In genomic region chr9:81669011-81669739, GRCh38 we compare ENCODE assay signal across 15 cellular contexts. TPM values are rescaled to one million over a fixed set of nuclear protein-coding genes. Genes with fewer than 3 reads are reported as not detected.
DNase-seq lines count a peak whose midpoint lies in the region; ATAC-seq and TF ChIP-seq lines count a peak whose summit lies in the region.
"Had no signal": no experiment of that assay in that cellular context is flagged by ENCODE, and none has a peak within 500 bp of the region (broad histone marks: within the 10 kb centered on the region; RNA-seq: fewer than 3 reads in every experiment).

No MANE protein-coding gene starts in this region.

- in situ Hi-C loops in ACHN (cut with HindIII; ENCODE audit: low pct_ligation_motif_present, low pct_unique_long_range_greater_than_20kb, low sequenced_read_pairs), result no loop called here

- no peak overlapping the region for H3K18ac ChIP-seq in mesenchymal stem cell (ENCODE audit: low read depth in 1 of 2, low read length in 2 of 2)

- peaks cover 39% of the 10 kb centered on the region for H3K79me1 ChIP-seq in mesenchymal stem cell (replicated peaks; ENCODE audit: low read length, poor library complexity, severe bottlenecking)

- peak overlapping the region in 1 of 2 experiments; percentile 30 for H3K4me3 ChIP-seq in mesenchymal stem cell (ENCODE audit: insufficient read depth in 1 of 2, low read depth in 1 of 2, low read length in 2 of 2)

- H3K4me2 ChIP-seq in mesenchymal stem cell (ENCODE audit: low read length, poor library complexity, severe bottlenecking), result no peak overlapping the region

- no peak overlapping the region for H2BK12ac ChIP-seq in mesenchymal stem cell (ENCODE audit: low read length in 2 of 2)

- H3K9me3 Mint-ChIP-seq in brain, result no peaks in the 10 kb centered on the region
- H3K9me3 Mint-ChIP-seq in stimulated activated memory B cell treated with anti-CD40 and anti-IgM and Interleukin-4, amounts not matched to agents 10 μg/mL and 1 μg/mL and 100 μg/mL, for 72 hours, result no peaks in the 10 kb centered on the region
- H3K9me3 Mint-ChIP-seq: mesothelial cell of epicardium had no signal

- no peak overlapping the region for H2BK120ac ChIP-seq in mesenchymal stem cell (ENCODE audit: low read depth, low read length)

- H3K4me1 Mint-ChIP-seq in brain, result peaks cover 91% of the 10 kb centered on the region
- peaks cover 81% of the 10 kb centered on the region for H3K4me1 Mint-ChIP-seq in stimulated activated memory B cell treated with anti-CD40 and anti-IgM and Interleukin-4, amounts not matched to agents 10 μg/mL and 1 μg/mL and 100 μg/mL, for 72 hours
- H3K4me1 Mint-ChIP-seq: CD4-positive, alpha-beta memory T cell had no signal

- H4K91ac ChIP-seq in mesenchymal stem cell (ENCODE audit: low read length), result no peak overlapping the region

- peak overlapping the region; percentile 47 to 77 (median 59) for H3K4me3 Mint-ChIP-seq in brain
- no peak overlapping the region for H3K4me3 Mint-ChIP-seq in stimulated activated memory B cell treated with anti-CD40 and anti-IgM and Interleukin-4, amounts not matched to agents 10 μg/mL and 1 μg/mL and 100 μg/mL, for 72 hours
- H3K4me3 Mint-ChIP-seq: CD4-positive, alpha-beta memory T cell; mesothelial cell of epicardium had no signal

- no peak overlapping the region for H3K23ac ChIP-seq in mesenchymal stem cell (ENCODE audit: low read length in 2 of 2)

- H3K27me3 ChIP-seq in mesenchymal stem cell (ENCODE audit: control insufficient read depth in 1 of 2, insufficient read depth in 1 of 2, low read length in 2 of 2), result no peaks in the 10 kb centered on the region
- H3K27me3 ChIP-seq: foreskin keratinocyte had no signal

- H3K4ac ChIP-seq in mesenchymal stem cell (ENCODE audit: low read depth in 1 of 2, low read length in 2 of 2), result no peak overlapping the region

- no peak overlapping the region for H3K14ac ChIP-seq in mesenchymal stem cell (ENCODE audit: low read length in 2 of 2)

- H3K4me1 ChIP-seq in mesenchymal stem cell (ENCODE audit: control insufficient read depth, insufficient read depth, low read depth, low read length), result no peaks in the 10 kb centered on the region

- peaks cover 9 to 15% of the 10 kb centered on the region in 2 experiments for H3K36me3 ChIP-seq in mesenchymal stem cell (ENCODE audit: control insufficient read depth in 1 of 2, insufficient read depth in 2 of 2, low read depth in 1 of 2, low read length in 2 of 2)

- no peaks in the 10 kb centered on the region for H3K27me3 Mint-ChIP-seq in brain
- no peaks in the 10 kb centered on the region for H3K27me3 Mint-ChIP-seq in stimulated activated memory B cell treated with anti-CD40 and anti-IgM and Interleukin-4, amounts not matched to agents 10 μg/mL and 1 μg/mL and 100 μg/mL, for 72 hours
- H3K27me3 Mint-ChIP-seq: CD4-positive, alpha-beta memory T cell had no signal

- no peak overlapping the region for H2BK5ac ChIP-seq in mesenchymal stem cell (ENCODE audit: low read depth, low read length, poor library complexity, severe bottlenecking)

- peak; percentile 82 for ATAC-seq in stimulated activated memory B cell treated with anti-CD40 and anti-IgM and Interleukin-4, amounts not matched to agents 10 μg/mL and 1 μg/mL and 100 μg/mL, for 72 hours
- ATAC-seq in HG02610 (IDR thresholded peaks at IDR 0.05; ENCODE audit: unreplicated experiment), result no peak
- ATAC-seq: foreskin keratinocyte had no signal

- no peak overlapping the region for H4K8ac ChIP-seq in mesenchymal stem cell (ENCODE audit: low read length)

- no peak overlapping the region for H2AFZ ChIP-seq in mesenchymal stem cell (ENCODE audit: low read depth, low read length)

- WGBS in mesenchymal stem cell, result 66% methylated on average over 4 of the region's 7 CpGs

- no peak for TF ChIP-seq CTCF in brain (conservative IDR thresholded peaks at IDR 0.05)

- H3K27ac Mint-ChIP-seq in brain, result peak overlapping the region; percentile 69 to 90 (median 77)
- H3K27ac Mint-ChIP-seq in stimulated activated memory B cell treated with anti-CD40 and anti-IgM and Interleukin-4, amounts not matched to agents 10 μg/mL and 1 μg/mL and 100 μg/mL, for 72 hours, result peak overlapping the region; percentile 61
- H3K27ac Mint-ChIP-seq: mesothelial cell of epicardium had no signal

- H3K36me3 Mint-ChIP-seq in brain, result peaks cover 35% of the 10 kb centered on the region
- H3K36me3 Mint-ChIP-seq in stimulated activated memory B cell treated with anti-CD40 and anti-IgM and Interleukin-4, amounts not matched to agents 10 μg/mL and 1 μg/mL and 100 μg/mL, for 72 hours, result peaks cover 34% of the 10 kb centered on the region
- H3K36me3 Mint-ChIP-seq: CD4-positive, alpha-beta memory T cell had no signal

- no peaks in the 10 kb centered on the region for H3K9me3 ChIP-seq in mesenchymal stem cell (ENCODE audit: control insufficient read depth, low read length)

- peak; percentile 3 for DNase-seq in NCI-H1694 treated with DMSO at 0.1 percent for 48 hours (lab: John Stamatoyannopoulos, UW)
- DNase-seq in NCI-H1694 (lab: John Stamatoyannopoulos, UW), result no peak
- DNase-seq in mesenchymal stem cell, result peak; percentile 51
- no peak for DNase-seq in ACHN
- no peak for DNase-seq in HT-29 (ENCODE audit: low spot score)
- DNase-seq: 8988T; CD4-positive, alpha-beta memory T cell; effector CD4-positive, alpha-beta T cell; foreskin keratinocyte; NCI-H446 treated with DMSO at 0.1 percent for 48 hours; stimulated activated CD4-positive, alpha-beta T cell treated with anti-CD3 and anti-CD28 coated beads, Interleukin-4, amount 100 ng/mL, for 1 hour had no signal

- H3K27ac ChIP-seq in mesenchymal stem cell (ENCODE audit: low read length, poor library complexity, severe bottlenecking), result no peak overlapping the region
- H3K27ac ChIP-seq: foreskin keratinocyte had no signal

- no peak overlapping the region for H2BK15ac ChIP-seq in mesenchymal stem cell (ENCODE audit: low read depth, poor library complexity, severe bottlenecking)

- peak overlapping the region; percentile 52 for H3K9ac ChIP-seq in mesenchymal stem cell (ENCODE audit: low read length)

- no peak overlapping the region for H2AK5ac ChIP-seq in mesenchymal stem cell (ENCODE audit: low read length, severe bottlenecking)

RNA-seq across cellular contexts. Expression of gene TLE1, which starts 20.2 kb away (rescaled TPM):
- polyA plus RNA-seq in brain (ENCODE audit: insufficient read depth, low read depth, low replicate concordance), result 82.9 TPM
- 39.2 TPM for polyA plus RNA-seq in mesenchymal stem cell (2013, experiment 1 of 2)
- 42.8 TPM for polyA plus RNA-seq in mesenchymal stem cell (2013, experiment 2 of 2)
- total RNA-seq in HT-29 (2014; rRNA removed; shearing (Covaris generic)), result 79.0 and 82.1 TPM in 2 replicates

Comparison
In these comparisons a context has a peak if more than half of its experiments do, and no peak if none do; other contexts are left out.
1. DNase-seq: peak in NCI-H1694 treated with DMSO at 0.1 percent for 48 hours (single experiment) and mesenchymal stem cell (single experiment); none in NCI-H1694 (single experiment), ACHN (single experiment) and HT-29 (single experiment).